In the genomic region with DNA sequence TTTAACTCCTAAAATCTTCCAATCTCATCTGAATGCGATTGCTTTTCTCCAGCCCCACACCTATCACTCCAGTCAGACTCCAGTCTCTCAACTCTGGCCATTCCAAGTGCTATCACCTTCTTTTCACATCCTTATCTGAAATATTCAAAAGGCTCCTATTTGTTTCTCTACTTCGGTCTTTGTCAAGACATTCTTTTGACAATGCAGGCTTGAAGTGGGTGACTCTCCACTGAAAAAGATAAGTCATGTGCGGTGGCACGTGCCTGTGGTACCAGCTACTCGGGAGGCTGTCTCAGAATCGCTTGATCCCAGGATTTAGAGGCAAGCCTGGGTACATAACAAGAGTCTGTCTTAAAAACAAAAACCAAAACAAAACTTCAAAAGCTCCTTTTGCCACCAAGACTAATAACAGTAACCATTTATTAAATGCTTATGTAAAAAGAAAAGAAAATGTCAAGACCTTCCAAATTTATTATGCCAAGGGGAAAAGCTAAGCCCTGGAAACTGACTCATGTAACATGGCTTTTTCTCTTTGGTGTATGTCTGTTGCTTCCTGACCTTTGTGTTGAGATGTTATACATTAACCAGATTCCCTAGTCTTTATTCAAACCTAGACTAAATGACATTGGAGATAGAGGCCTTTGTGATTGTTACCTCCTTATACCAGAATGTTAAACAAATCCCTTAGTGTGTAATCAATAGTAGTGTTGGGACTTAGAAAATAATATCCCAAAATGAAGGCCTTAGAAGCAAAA, we compare ENCODE assay signal across 1 cellular context.
TF ChIP-seq lines count a peak whose summit lies in the region.

No MANE protein-coding gene starts in this region.

TF ChIP-seq in HepG2, 621 proteins besides CTCF, POLR2A, EP300 and RAD21 (continued from another document):
- TF ChIP-seq, protein P1, sequence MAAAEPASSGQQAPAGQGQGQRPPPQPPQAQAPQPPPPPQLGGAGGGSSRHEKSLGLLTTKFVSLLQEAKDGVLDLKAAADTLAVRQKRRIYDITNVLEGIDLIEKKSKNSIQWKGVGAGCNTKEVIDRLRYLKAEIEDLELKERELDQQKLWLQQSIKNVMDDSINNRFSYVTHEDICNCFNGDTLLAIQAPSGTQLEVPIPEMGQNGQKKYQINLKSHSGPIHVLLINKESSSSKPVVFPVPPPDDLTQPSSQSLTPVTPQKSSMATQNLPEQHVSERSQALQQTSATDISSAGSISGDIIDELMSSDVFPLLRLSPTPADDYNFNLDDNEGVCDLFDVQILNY (CRISPR knock-in tag; conservative IDR thresholded peaks at IDR 0.05), result no peak
- no peak for TF ChIP-seq ZNF256 (CRISPR knock-in tag; conservative IDR thresholded peaks at IDR 0.05)
- peak; percentile 92 for TF ChIP-seq HNRNPUL1 (IDR thresholded peaks at IDR 0.05; ENCODE audit: low read depth, low read length)
- no peak for TF ChIP-seq ZNF570 (CRISPR knock-in tag; IDR thresholded peaks at IDR 0.05; ENCODE audit: borderline replicate concordance)
- TF ChIP-seq, protein P2, sequence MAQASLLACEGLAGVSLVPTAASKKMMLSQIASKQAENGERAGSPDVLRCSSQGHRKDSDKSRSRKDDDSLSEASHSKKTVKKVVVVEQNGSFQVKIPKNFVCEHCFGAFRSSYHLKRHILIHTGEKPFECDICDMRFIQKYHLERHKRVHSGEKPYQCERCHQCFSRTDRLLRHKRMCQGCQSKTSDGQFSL (CRISPR knock-in tag; IDR thresholded peaks at IDR 0.05), result no peak
- 0 out of 2 replicates have a peak, but pooled peaks have one; percentile 27 for TF ChIP-seq YEATS4 (CRISPR knock-in tag; IDR thresholded peaks at IDR 0.05; ENCODE audit: borderline replicate concordance)
- TF ChIP-seq PHF21A (CRISPR knock-in tag; IDR thresholded peaks at IDR 0.05), result peak; percentile 52
- 0 out of 2 replicates have a peak, but pooled peaks have one; percentile 41 for TF ChIP-seq ATF1 (CRISPR knock-in tag; IDR thresholded peaks at IDR 0.05)
- no peak for TF ChIP-seq ISX (CRISPR knock-in tag; conservative IDR thresholded peaks at IDR 0.05)
- no peak for TF ChIP-seq ZBTB8A (CRISPR knock-in tag; IDR thresholded peaks at IDR 0.05; ENCODE audit: borderline replicate concordance, low read depth)
- TF ChIP-seq HHEX (CRISPR knock-in tag; IDR thresholded peaks at IDR 0.05), result no peak
- peak; percentile 37; the same call in 1 of the 2 replicates for TF ChIP-seq RARA (CRISPR knock-in tag; IDR thresholded peaks at IDR 0.05)
- TF ChIP-seq, protein P3, sequence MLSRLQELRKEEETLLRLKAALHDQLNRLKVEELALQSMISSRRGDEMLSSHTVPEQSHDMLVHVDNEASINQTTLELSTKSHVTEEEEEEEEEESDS (CRISPR knock-in tag; IDR thresholded peaks at IDR 0.05; ENCODE audit: borderline replicate concordance), result no peak
- peak; percentile 70 for TF ChIP-seq PPARG (CRISPR knock-in tag; conservative IDR thresholded peaks at IDR 0.05)
- TF ChIP-seq FOXP1 (IDR thresholded peaks at IDR 0.05), result no peak
- TF ChIP-seq FOXP1 (CRISPR knock-in tag; IDR thresholded peaks at IDR 0.05), result peak; percentile 34; the same call in 1 of the 2 replicates
- TF ChIP-seq ZNF816 (CRISPR knock-in tag; IDR thresholded peaks at IDR 0.05; ENCODE audit: borderline replicate concordance), result no peak
- no peak for TF ChIP-seq ZNF230 (CRISPR knock-in tag; IDR thresholded peaks at IDR 0.05)
- peak; percentile 26; the same call in 1 of the 2 replicates for TF ChIP-seq GFI1 (CRISPR knock-in tag; IDR thresholded peaks at IDR 0.05; ENCODE audit: borderline replicate concordance)
- TF ChIP-seq, protein P4, sequence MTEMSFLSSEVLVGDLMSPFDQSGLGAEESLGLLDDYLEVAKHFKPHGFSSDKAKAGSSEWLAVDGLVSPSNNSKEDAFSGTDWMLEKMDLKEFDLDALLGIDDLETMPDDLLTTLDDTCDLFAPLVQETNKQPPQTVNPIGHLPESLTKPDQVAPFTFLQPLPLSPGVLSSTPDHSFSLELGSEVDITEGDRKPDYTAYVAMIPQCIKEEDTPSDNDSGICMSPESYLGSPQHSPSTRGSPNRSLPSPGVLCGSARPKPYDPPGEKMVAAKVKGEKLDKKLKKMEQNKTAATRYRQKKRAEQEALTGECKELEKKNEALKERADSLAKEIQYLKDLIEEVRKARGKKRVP (CRISPR knock-in tag; IDR thresholded peaks at IDR 0.05), result no peak
- TF ChIP-seq ASH2L (IDR thresholded peaks at IDR 0.05; ENCODE audit: insufficient read length, low read depth, low read length), result peak; percentile 69
- TF ChIP-seq ZNF672 (CRISPR knock-in tag; IDR thresholded peaks at IDR 0.05), result no peak
- TF ChIP-seq, protein P5, sequence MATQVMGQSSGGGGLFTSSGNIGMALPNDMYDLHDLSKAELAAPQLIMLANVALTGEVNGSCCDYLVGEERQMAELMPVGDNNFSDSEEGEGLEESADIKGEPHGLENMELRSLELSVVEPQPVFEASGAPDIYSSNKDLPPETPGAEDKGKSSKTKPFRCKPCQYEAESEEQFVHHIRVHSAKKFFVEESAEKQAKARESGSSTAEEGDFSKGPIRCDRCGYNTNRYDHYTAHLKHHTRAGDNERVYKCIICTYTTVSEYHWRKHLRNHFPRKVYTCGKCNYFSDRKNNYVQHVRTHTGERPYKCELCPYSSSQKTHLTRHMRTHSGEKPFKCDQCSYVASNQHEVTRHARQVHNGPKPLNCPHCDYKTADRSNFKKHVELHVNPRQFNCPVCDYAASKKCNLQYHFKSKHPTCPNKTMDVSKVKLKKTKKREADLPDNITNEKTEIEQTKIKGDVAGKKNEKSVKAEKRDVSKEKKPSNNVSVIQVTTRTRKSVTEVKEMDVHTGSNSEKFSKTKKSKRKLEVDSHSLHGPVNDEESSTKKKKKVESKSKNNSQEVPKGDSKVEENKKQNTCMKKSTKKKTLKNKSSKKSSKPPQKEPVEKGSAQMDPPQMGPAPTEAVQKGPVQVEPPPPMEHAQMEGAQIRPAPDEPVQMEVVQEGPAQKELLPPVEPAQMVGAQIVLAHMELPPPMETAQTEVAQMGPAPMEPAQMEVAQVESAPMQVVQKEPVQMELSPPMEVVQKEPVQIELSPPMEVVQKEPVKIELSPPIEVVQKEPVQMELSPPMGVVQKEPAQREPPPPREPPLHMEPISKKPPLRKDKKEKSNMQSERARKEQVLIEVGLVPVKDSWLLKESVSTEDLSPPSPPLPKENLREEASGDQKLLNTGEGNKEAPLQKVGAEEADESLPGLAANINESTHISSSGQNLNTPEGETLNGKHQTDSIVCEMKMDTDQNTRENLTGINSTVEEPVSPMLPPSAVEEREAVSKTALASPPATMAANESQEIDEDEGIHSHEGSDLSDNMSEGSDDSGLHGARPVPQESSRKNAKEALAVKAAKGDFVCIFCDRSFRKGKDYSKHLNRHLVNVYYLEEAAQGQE (IDR thresholded peaks at IDR 0.05; ENCODE audit: borderline replicate concordance in 1 of 2, low read depth in 1 of 2, low read length in 2 of 2), result 0 out of 4 replicates have a peak, but pooled peaks of 1 of the 2 experiments have one; percentile 4
- peak; percentile 68 for TF ChIP-seq GATAD2A (CRISPR knock-in tag; IDR thresholded peaks at IDR 0.05)
- TF ChIP-seq MED1 (CRISPR knock-in tag; IDR thresholded peaks at IDR 0.05), result peak; percentile 53; the same call in 1 of the 2 replicates
- TF ChIP-seq RFXANK (CRISPR knock-in tag; IDR thresholded peaks at IDR 0.05), result no peak
- TF ChIP-seq, protein P6, sequence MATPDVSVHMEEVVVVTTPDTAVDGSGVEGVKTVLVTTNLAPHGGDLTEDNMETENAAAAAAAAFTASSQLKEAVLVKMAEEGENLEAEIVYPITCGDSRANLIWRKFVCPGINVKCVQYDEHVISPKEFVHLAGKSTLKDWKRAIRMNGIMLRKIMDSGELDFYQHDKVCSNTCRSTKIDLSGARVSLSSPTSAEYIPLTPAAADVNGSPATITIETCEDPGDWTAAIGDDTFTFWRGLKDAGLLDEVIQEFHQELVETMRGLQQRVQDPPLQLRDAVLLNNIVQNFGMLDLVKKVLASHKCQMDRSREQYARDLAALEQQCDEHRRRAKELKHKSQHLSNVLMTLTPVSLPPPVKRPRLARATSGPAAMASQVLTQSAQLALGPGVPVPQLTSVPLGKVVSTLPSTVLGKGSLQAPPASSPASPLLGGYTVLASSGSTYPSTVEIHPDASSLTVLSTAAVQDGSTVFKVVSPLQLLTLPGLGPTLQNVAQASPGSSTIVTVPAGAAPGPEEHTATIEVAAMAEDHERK (CRISPR knock-in tag; IDR thresholded peaks at IDR 0.05; ENCODE audit: low read depth), result no peak
- TF ChIP-seq, protein P7, sequence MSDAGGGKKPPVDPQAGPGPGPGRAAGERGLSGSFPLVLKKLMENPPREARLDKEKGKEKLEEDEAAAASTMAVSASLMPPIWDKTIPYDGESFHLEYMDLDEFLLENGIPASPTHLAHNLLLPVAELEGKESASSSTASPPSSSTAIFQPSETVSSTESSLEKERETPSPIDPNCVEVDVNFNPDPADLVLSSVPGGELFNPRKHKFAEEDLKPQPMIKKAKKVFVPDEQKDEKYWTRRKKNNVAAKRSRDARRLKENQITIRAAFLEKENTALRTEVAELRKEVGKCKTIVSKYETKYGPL (CRISPR knock-in tag; IDR thresholded peaks at IDR 0.05), result no peak
- no peak for TF ChIP-seq RCOR2 (CRISPR knock-in tag; IDR thresholded peaks at IDR 0.05)
- no peak for TF ChIP-seq ZNF547 (CRISPR knock-in tag; IDR thresholded peaks at IDR 0.05)
- TF ChIP-seq, protein P8, sequence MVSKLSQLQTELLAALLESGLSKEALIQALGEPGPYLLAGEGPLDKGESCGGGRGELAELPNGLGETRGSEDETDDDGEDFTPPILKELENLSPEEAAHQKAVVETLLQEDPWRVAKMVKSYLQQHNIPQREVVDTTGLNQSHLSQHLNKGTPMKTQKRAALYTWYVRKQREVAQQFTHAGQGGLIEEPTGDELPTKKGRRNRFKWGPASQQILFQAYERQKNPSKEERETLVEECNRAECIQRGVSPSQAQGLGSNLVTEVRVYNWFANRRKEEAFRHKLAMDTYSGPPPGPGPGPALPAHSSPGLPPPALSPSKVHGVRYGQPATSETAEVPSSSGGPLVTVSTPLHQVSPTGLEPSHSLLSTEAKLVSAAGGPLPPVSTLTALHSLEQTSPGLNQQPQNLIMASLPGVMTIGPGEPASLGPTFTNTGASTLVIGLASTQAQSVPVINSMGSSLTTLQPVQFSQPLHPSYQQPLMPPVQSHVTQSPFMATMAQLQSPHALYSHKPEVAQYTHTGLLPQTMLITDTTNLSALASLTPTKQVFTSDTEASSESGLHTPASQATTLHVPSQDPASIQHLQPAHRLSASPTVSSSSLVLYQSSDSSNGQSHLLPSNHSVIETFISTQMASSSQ (IDR thresholded peaks at IDR 0.05; ENCODE audit: low read depth), result peak; percentile 96
- TF ChIP-seq, protein P8 (CRISPR knock-in tag; IDR thresholded peaks at IDR 0.05; ENCODE audit: borderline replicate concordance), result peak; percentile 92; the same call in 1 of the 2 replicates
- no peak for TF ChIP-seq ZNF138 (CRISPR knock-in tag; IDR thresholded peaks at IDR 0.05; ENCODE audit: low read depth)
- TF ChIP-seq ZNF709 (CRISPR knock-in tag; IDR thresholded peaks at IDR 0.05), result no peak
- TF ChIP-seq RBM39 (IDR thresholded peaks at IDR 0.05; ENCODE audit: low read depth, low read length, poor library complexity, severe bottlenecking), result no peak
- no peak for TF ChIP-seq RFX5 (IDR thresholded peaks at IDR 0.05; ENCODE audit: low read depth, low read length)
- TF ChIP-seq ERF (CRISPR knock-in tag; IDR thresholded peaks at IDR 0.05), result no peak
